11 cellular contexts compared by ENCODE assay signal in genomic region chr10:7301039-7301768, GRCh38.
DNase-seq lines count a peak whose midpoint lies in the region; ATAC-seq and TF ChIP-seq lines count a peak whose summit lies in the region.
"Had no signal": no experiment of that assay in that cellular context is flagged by ENCODE, and none has a peak within 500 bp of the region (broad histone marks: within the 10 kb centered on the region; RNA-seq: fewer than 3 reads in every experiment).

No MANE protein-coding gene starts in this region.

- 59 to 66% methylated on average over 21 of the region's 21 CpGs for WGBS in heart right ventricle, 2 donors

- no peaks in the 10 kb centered on the region for H3K36me3 ChIP-seq in RWPE2 (ENCODE audit: low read depth)
- H3K36me3 ChIP-seq in heart right ventricle, result no peaks in the 10 kb centered on the region

- H3K4me3 ChIP-seq in RWPE2 (ENCODE audit: severe bottlenecking) (no peak overlapping the region), heart right ventricle (peak overlapping the region in 2 of 10 donors; percentile 9 to 10)

- H3K9me3 ChIP-seq in RWPE2 (ENCODE audit: severe bottlenecking) (no peaks in the 10 kb centered on the region), heart right ventricle (no peaks in the 10 kb centered on the region)

- peak overlapping the region; percentile 85 for H3K27ac ChIP-seq in RWPE2 (ENCODE audit: poor library complexity, severe bottlenecking)
- no peak overlapping the region for H3K27ac ChIP-seq in heart right ventricle

- TF ChIP-seq CTCF in GM12872 (IDR thresholded peaks at IDR 0.05; ENCODE audit: insufficient read depth, low read depth, low read length), result peak; percentile 34; the same call in 2 of the 3 replicates
- no peak for TF ChIP-seq CTCF in RWPE2 (IDR thresholded peaks at IDR 0.05; ENCODE audit: poor library complexity, severe bottlenecking)
- TF ChIP-seq CTCF in heart right ventricle (IDR thresholded peaks at IDR 0.05), result peak in 4 of 9 donors; percentile 16 to 28 (median 24)
- no peak for TF ChIP-seq CTCF in GM20000 (IDR thresholded peaks at IDR 0.05; ENCODE audit: extremely low read depth, missing control alignments)

- DNase-seq in RWPE2 (ENCODE audit: low spot score) (no peak), heart right ventricle (no peak), posterior vena cava (ENCODE audit: low spot score) (peak; percentile 84), NCI-H2171 treated with DMSO at 0.1 percent for 48 hours (lab: John Stamatoyannopoulos, UW) (no peak), NCI-H1930 (lab: John Stamatoyannopoulos, UW) (no peak), GM20000 (ENCODE audit: low spot score) (no peak)
- DNase-seq in activated CD4-positive, alpha-beta T cell treated with anti-CD3 and anti-CD28 coated beads, Interleukin-2, amount 50 U/mL, for 4 hours, result no peak
- DNase-seq: effector CD4-positive, alpha-beta T cell; NCI-H1105; NCI-H82 had no signal

- H3K27me3 ChIP-seq in RWPE2 (ENCODE audit: insufficient read depth, poor library complexity, severe bottlenecking), result no peaks in the 10 kb centered on the region
- H3K27me3 ChIP-seq in heart right ventricle, result no peaks in the 10 kb centered on the region

- intact Hi-C loops in heart right ventricle (cut with DNase I), result no loop called here
- intact Hi-C loops in posterior vena cava (cut with DNase I), result no loop called here

- ATAC-seq in RWPE2 (ENCODE audit: low read depth) (no peak), heart right ventricle (peak in 7 of 8 donors; percentile 35 to 66 (median 52))

- H3K4me1 ChIP-seq in RWPE2 (ENCODE audit: insufficient read depth, poor library complexity, severe bottlenecking) (peaks cover 20% of the 10 kb centered on the region), heart right ventricle (peaks cover 0 to 35% (median 18%) of the 10 kb centered on the region in 9 donors)
